ENCODE assay signal across 23 cellular contexts in the genomic region with DNA sequence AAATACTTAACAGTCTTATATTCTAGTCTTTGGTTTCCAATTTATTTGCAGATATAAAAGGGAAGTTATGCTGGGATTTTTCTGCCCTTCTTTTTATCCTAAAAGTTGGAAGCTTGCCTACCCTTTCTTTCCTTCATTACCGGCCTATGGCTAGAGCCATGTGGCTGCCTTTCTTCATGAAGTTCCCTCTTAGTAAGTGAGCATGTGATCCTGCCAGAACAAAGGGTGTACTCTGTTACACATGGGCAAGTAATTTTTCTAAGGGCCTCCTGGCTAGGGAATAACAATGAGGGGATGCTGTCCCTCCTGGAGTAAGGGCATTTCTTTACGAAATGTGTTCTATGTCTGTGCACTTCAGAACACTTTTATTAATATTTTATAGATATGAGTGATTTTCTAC.
A peak's percentile ranks its signal among the peaks of the same experiment; 100 is the strongest.
DNase-seq lines count a peak whose midpoint lies in the region; ATAC-seq and TF ChIP-seq lines count a peak whose summit lies in the region.
"Had no signal": no experiment of that assay in that cellular context is flagged by ENCODE, and none has a peak within 500 bp of the region (broad histone marks: within the 10 kb centered on the region; RNA-seq: fewer than 3 reads in every experiment).

No MANE protein-coding gene starts in this region.

- peak; percentile 56 to 82 (median 69) for ATAC-seq in heart left ventricle
- no peak for ATAC-seq in HG02973 (IDR thresholded peaks at IDR 0.05; ENCODE audit: unreplicated experiment)
- ATAC-seq: activated naive CD4-positive, alpha-beta T cell treated with anti-CD3 and anti-CD28 coated beads, Interleukin-2, amount 50 U/mL, for 72 hours; activated T-cell treated with anti-CD3 and anti-CD28 coated beads, Interleukin-2, amount 50 U/mL, for 72 hours had no signal

- H3K4me1 ChIP-seq in heart left ventricle, result peaks cover 0 to 28% (median 10%) of the 10 kb centered on the region in 12 donors
- peaks cover 33% of the 10 kb centered on the region for H3K4me1 ChIP-seq in left ventricle myocardium inferior
- H3K4me1 ChIP-seq in thyroid gland, result no peaks in the 10 kb centered on the region
- peaks cover 0 to 2% of the 10 kb centered on the region in 2 donors for H3K4me1 ChIP-seq in ascending aorta
- H3K4me1 ChIP-seq: right lobe of liver had no signal

- intact Hi-C loops in heart left ventricle (cut with DNase I), result no loop called here
- intact Hi-C loops in left ventricle myocardium inferior (cut with micrococcal nuclease), result no loop called here
- intact Hi-C loops in thyroid gland (cut with DNase I), result no loop called here
- intact Hi-C loops in ascending aorta (cut with DNase I), result no loop called here

- H3K36me3 ChIP-seq in heart left ventricle (no peaks in the 10 kb centered on the region), left ventricle myocardium inferior (no peaks in the 10 kb centered on the region), thyroid gland (no peaks in the 10 kb centered on the region), ascending aorta (no peaks in the 10 kb centered on the region)
- H3K36me3 ChIP-seq: neutrophil, right lobe of liver had no signal

- TF ChIP-seq CTCF in heart left ventricle (IDR thresholded peaks at IDR 0.05), result no peak
- TF ChIP-seq CTCF in left ventricle myocardium inferior (IDR thresholded peaks at IDR 0.05; ENCODE audit: borderline replicate concordance), result no peak
- TF ChIP-seq CTCF in thyroid gland (IDR thresholded peaks at IDR 0.05), result no peak
- TF ChIP-seq CTCF in ascending aorta (IDR thresholded peaks at IDR 0.05), result no peak

- DNase-seq in heart left ventricle (no peak), left ventricle myocardium inferior (no peak), dermis blood vessel endothelial cell (peak; percentile 45), kidney tubule cell (ENCODE audit: low spot score) (peak; percentile 22), thyroid gland (peak; percentile 18 to 30), T-helper 1 cell (no peak), ascending aorta (ENCODE audit: low spot score in 2 of 2) (no peak)
- DNase-seq: ACHN; activated CD4-positive, CD25-positive, alpha-beta regulatory T cell; activated T-cell treated with anti-CD3 and anti-CD28 coated beads, Interleukin-2, amount 50 U/mL, for 72 hours; CD4-positive, CD25-positive, alpha-beta regulatory T cell; DMS79 treated with DMSO at 0.1 percent for 48 hours; GOT3; IMR-90; kidney; MM.1S; right lobe of liver; SHP77 treated with DMSO at 0.1 percent for 48 hours; stimulated activated naive CD4-positive, alpha-beta T cell; trophoblast cell had no signal

- peaks cover 0 to 16% (median 0%) of the 10 kb centered on the region in 12 donors for H3K9me3 ChIP-seq in heart left ventricle
- H3K9me3 ChIP-seq in left ventricle myocardium inferior (replicated peaks), result peaks cover 11% of the 10 kb centered on the region
- no peaks in the 10 kb centered on the region for H3K9me3 ChIP-seq in thyroid gland
- peaks cover 0 to 12% of the 10 kb centered on the region in 2 donors for H3K9me3 ChIP-seq in ascending aorta
- H3K9me3 ChIP-seq: neutrophil, right lobe of liver had no signal

- 39 to 58% (median 43%) methylated on average over 2 of the region's 2 CpGs for WGBS in heart left ventricle, 4 donors
- 28 to 49% methylated on average over 2 of the region's 2 CpGs for WGBS in thyroid gland, 2 donors

- TF ChIP-seq POLR2A in heart left ventricle (IDR thresholded peaks at IDR 0.05) (no peak), thyroid gland (IDR thresholded peaks at IDR 0.05) (no peak)

- no peak overlapping the region for H3K27ac ChIP-seq in heart left ventricle
- H3K27ac ChIP-seq in left ventricle myocardium inferior (replicated peaks), result no peak overlapping the region
- H3K27ac ChIP-seq in thyroid gland, result no peak overlapping the region
- H3K27ac ChIP-seq in ascending aorta, result no peak overlapping the region
- H3K27ac ChIP-seq: neutrophil, right lobe of liver had no signal

- H3K27me3 ChIP-seq in heart left ventricle (no peaks in the 10 kb centered on the region), left ventricle myocardium inferior (ENCODE audit: low read depth) (no peaks in the 10 kb centered on the region), thyroid gland (no peaks in the 10 kb centered on the region), ascending aorta (no peaks in the 10 kb centered on the region)
- H3K27me3 ChIP-seq: neutrophil, right lobe of liver had no signal

- no peak overlapping the region for H3K4me3 ChIP-seq in heart left ventricle
- H3K4me3 ChIP-seq in left ventricle myocardium inferior, result no peak overlapping the region
- H3K4me3 ChIP-seq in thyroid gland (replicated peaks in 1 of 3), result no peak overlapping the region
- H3K4me3 ChIP-seq in ascending aorta, result no peak overlapping the region
- H3K4me3 ChIP-seq: right lobe of liver had no signal

Comparison
In these comparisons a context has a peak if more than half of its experiments do, and no peak if none do; other contexts are left out.
1. DNase-seq: peak in dermis blood vessel endothelial cell (single experiment), kidney tubule cell (single experiment) and thyroid gland (2 of 2); none in heart left ventricle (0 of 5), left ventricle myocardium inferior (single experiment), T-helper 1 cell (0 of 5) and ascending aorta (0 of 2).